In the genomic region with DNA sequence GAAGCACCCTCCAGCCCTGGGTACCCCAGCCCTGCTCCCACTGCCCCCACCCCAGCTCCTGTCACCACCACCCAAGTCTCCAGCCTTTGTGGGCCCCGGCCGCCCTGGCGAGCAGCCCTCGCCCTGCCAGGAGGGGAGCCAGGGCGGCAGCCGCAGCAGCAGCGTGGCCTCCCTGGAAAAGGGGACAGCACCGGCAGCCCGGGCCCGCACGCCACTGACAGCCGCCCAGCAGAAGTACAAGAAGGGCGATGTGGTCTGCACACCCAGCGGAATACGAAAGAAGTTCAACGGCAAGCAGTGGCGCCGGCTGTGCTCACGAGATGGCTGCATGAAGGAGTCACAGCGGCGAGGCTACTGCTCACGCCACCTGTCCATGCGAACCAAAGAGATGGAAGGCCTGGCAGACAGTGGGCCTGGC, we compare ENCODE assay signal across 21 cellular contexts. TPM values are rescaled to one million over a fixed set of nuclear protein-coding genes. Genes with fewer than 3 reads are reported as not detected.
"Had no signal": no experiment of that assay in that cellular context is flagged by ENCODE, and none has a peak within 500 bp of the region (broad histone marks: within the 10 kb centered on the region; RNA-seq: fewer than 3 reads in every experiment).

No MANE protein-coding gene starts in this region.

- H3K9me3 Mint-ChIP-seq: activated naive CD4-positive, alpha-beta T cell treated with anti-CD3 and anti-CD28 coated beads, Interleukin-2, amount 50 U/mL, for 24 hours; activated T-helper 1 cell treated with anti-CD3 and anti-CD28 coated beads, Interleukin-12 subunit alpha, Interleukin-12 subunit beta, Interleukin-2, Interleukin-4 antibody, amounts not matched to agents 30 ng/mL and 10 ng/mL and 1 ng/mL, durations not matched to agents 14 hours and 24 hours and 36 hours; stimulated activated effector memory CD8-positive, alpha-beta T cell treated with anti-CD3 and anti-CD28 coated beads, Interleukin-12 subunit alpha, Interleukin-12 subunit beta, amount 100 ng/mL, for 72 hours had no signal

- H3K9me3 ChIP-seq: prostate gland, right atrium auricular region, stomach, thoracic aorta, upper lobe of right lung had no signal

- H3K27me3 Mint-ChIP-seq: activated naive CD4-positive, alpha-beta T cell treated with anti-CD3 and anti-CD28 coated beads, Interleukin-2, amount 50 U/mL, for 24 hours had no signal

- H3K27ac ChIP-seq: foreskin keratinocyte, prostate gland, right atrium auricular region, stomach, thoracic aorta, upper lobe of right lung, VCaP had no signal

- H3K4me3 Mint-ChIP-seq: activated T-helper 1 cell treated with anti-CD3 and anti-CD28 coated beads, Interleukin-12 subunit alpha, Interleukin-12 subunit beta, Interleukin-2, Interleukin-4 antibody, amounts not matched to agents 30 ng/mL and 10 ng/mL and 1 ng/mL, durations not matched to agents 14 hours and 24 hours and 36 hours; stimulated activated effector memory CD8-positive, alpha-beta T cell treated with anti-CD3 and anti-CD28 coated beads, Interleukin-12 subunit alpha, Interleukin-12 subunit beta, amount 100 ng/mL, for 72 hours had no signal

- DNase-seq: activated CD4-positive, alpha-beta T cell treated with anti-CD3 and anti-CD28 coated beads, Interleukin-2, amount 50 U/mL, for 1 hour; activated CD4-positive, CD25-positive, alpha-beta regulatory T cell treated with anti-CD3 and anti-CD28 coated beads, Interleukin-2, amount 50 U/mL, for 72 hours; foreskin keratinocyte; glutamatergic neuron; hypothalamus; islet precursor cell; small intestine; stimulated activated CD4-positive, alpha-beta T cell treated with anti-CD3 and anti-CD28 coated beads, Interleukin-4, amount 100 ng/mL, for 24 hours; stomach; SW 1271; T-helper 2 cell had no signal

- H3K27ac Mint-ChIP-seq: activated naive CD4-positive, alpha-beta T cell treated with anti-CD3 and anti-CD28 coated beads, Interleukin-2, amount 50 U/mL, for 24 hours; activated T-helper 1 cell treated with anti-CD3 and anti-CD28 coated beads, Interleukin-12 subunit alpha, Interleukin-12 subunit beta, Interleukin-2, Interleukin-4 antibody, amounts not matched to agents 30 ng/mL and 10 ng/mL and 1 ng/mL, durations not matched to agents 14 hours and 24 hours and 36 hours; stimulated activated effector memory CD8-positive, alpha-beta T cell treated with anti-CD3 and anti-CD28 coated beads, Interleukin-12 subunit alpha, Interleukin-12 subunit beta, amount 100 ng/mL, for 72 hours had no signal

- H3K4me3 ChIP-seq: dorsolateral prefrontal cortex, prostate gland, right atrium auricular region, stomach, thoracic aorta, upper lobe of right lung had no signal

- H3K27me3 ChIP-seq: dorsolateral prefrontal cortex, foreskin keratinocyte, right atrium auricular region, stomach, upper lobe of right lung had no signal

- ATAC-seq: foreskin keratinocyte; left lobe of liver; stimulated activated effector memory CD8-positive, alpha-beta T cell treated with anti-CD3 and anti-CD28 coated beads, Interleukin-12 subunit alpha, Interleukin-12 subunit beta, amount 100 ng/mL, for 72 hours; upper lobe of right lung had no signal

RNA-seq across cellular contexts. Expression of a gene that starts 28.9 kb away (rescaled TPM):
- total RNA-seq: stomach, thoracic aorta had no signal
